In the genomic region with DNA sequence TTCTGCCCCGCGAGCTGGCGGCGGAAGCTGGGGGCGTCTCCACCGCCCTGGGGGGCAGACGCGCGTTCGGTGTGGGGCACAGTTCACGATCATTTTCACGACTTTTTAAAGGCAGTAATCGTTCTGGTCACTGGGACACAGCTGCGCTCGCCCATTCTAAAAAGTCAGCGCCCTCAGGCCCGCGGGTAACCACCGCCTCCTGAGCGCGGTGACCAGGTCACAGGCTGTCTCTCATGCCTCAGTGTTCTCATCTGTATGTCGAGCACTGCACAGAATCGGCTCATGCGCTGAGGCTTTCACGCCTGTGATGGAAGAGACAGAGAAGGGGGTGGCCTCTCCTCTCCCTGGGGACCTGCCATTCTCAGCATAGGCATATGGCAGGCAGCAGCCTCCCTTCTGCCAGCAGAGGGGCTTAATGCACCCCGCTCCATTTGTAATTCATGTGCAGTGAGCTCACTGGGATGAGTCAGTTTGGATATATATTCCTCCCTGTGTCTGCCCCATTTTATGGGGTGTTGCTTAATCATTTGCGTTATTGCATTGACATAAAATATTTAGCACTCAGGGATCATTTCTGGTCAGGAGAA, we compare ENCODE assay signal across 9 cellular contexts. TPM values are rescaled to one million over a fixed set of nuclear protein-coding genes. Genes with fewer than 3 reads are reported as not detected.
DNase-seq lines count a peak whose midpoint lies in the region; ATAC-seq, FAIRE-seq and TF ChIP-seq lines count a peak whose summit lies in the region.
"Not testable (repeated sequence)": the region's sequence is repeated elsewhere in the genome, so short reads cannot be mapped to it uniquely, and the experiment has no call there.
"Had no signal": no experiment of that assay in that cellular context is flagged by ENCODE, and none has a peak within 500 bp of the region (broad histone marks: within the 10 kb centered on the region; RNA-seq: fewer than 3 reads in every experiment).

No MANE protein-coding gene starts in this region.

- in situ Hi-C loops in ACHN (cut with HindIII; ENCODE audit: low pct_ligation_motif_present, low pct_unique_long_range_greater_than_20kb, low sequenced_read_pairs), result not testable (repeated sequence)

- H3K27ac Mint-ChIP-seq in activated CD4-positive, alpha-beta T cell treated with anti-CD3 and anti-CD28 coated beads for 36 hours, result peak overlapping the region; percentile 89

- DNase-seq in ACHN (peak; percentile 18), NAMALWA (ENCODE audit: low spot score) (peak; percentile 55), bronchial epithelial cell (ENCODE audit: low read depth) (peak; percentile 56), Right ventricle myocardium superior (peak; percentile 45), midbrain (lab: John Stamatoyannopoulos, UW) (peak; percentile 41)
- DNase-seq in GM12864 (ENCODE audit: low read depth); activated CD4-positive, alpha-beta T cell treated with anti-CD3 and anti-CD28 coated beads for 36 hours: not testable (repeated sequence)

- H3K9me3 ChIP-seq in skeletal muscle tissue (ENCODE audit: control insufficient read depth in 3 of 3, low read length in 3 of 3), result not testable (repeated sequence)

- not testable (repeated sequence) for H3K27ac ChIP-seq in skeletal muscle tissue (ENCODE audit: low read depth, low read length)

- H3K36me3 Mint-ChIP-seq in activated CD4-positive, alpha-beta T cell treated with anti-CD3 and anti-CD28 coated beads for 36 hours (ENCODE audit: low read depth), result not testable (repeated sequence)

- H3K27me3 ChIP-seq in bronchial epithelial cell (ENCODE audit: control insufficient read depth, insufficient read depth, low read length); skeletal muscle tissue (ENCODE audit: control insufficient read depth in 3 of 3, insufficient read depth in 3 of 3, low read length in 3 of 3): not testable (repeated sequence)

- intact Hi-C loops in activated CD4-positive, alpha-beta T cell treated with anti-CD3 and anti-CD28 coated beads for 36 hours (cut with DNase I, micrococcal nuclease); Right ventricle myocardium superior (cut with DNase I): not testable (repeated sequence)

- H3K9ac ChIP-seq in skeletal muscle tissue (ENCODE audit: low read depth in 1 of 3, low read length in 3 of 3), result peak overlapping the region; percentile 33 to 79 (median 69)

- H3K27me3 Mint-ChIP-seq in activated CD4-positive, alpha-beta T cell treated with anti-CD3 and anti-CD28 coated beads for 36 hours, result not testable (repeated sequence)

- CTCF ChIA-PET in activated CD4-positive, alpha-beta T cell treated with anti-CD3 and anti-CD28 coated beads for 36 hours (lab: Charles Lee), result interaction anchor here (0.7 kb wide), 1 partner anchor 948 kb away, joined by 3 read pairs; no protein-coding TSS in a partner anchor

- H3K9me3 Mint-ChIP-seq in activated CD4-positive, alpha-beta T cell treated with anti-CD3 and anti-CD28 coated beads for 36 hours (ENCODE audit: low read depth), result not testable (repeated sequence)

- H3K36me3 ChIP-seq in bronchial epithelial cell (ENCODE audit: control insufficient read depth, insufficient read depth, low read length); skeletal muscle tissue (ENCODE audit: control insufficient read depth in 3 of 3, insufficient read depth in 3 of 3, low read length in 3 of 3): not testable (repeated sequence)

- H3K4me3 Mint-ChIP-seq in activated CD4-positive, alpha-beta T cell treated with anti-CD3 and anti-CD28 coated beads for 36 hours, result peak overlapping the region; percentile 88

- ATAC-seq in activated CD4-positive, alpha-beta T cell treated with anti-CD3 and anti-CD28 coated beads for 36 hours; Right ventricle myocardium superior (ENCODE audit: poor library complexity): not testable (repeated sequence)

- peak overlapping the region; percentile 55 for H3K4me3 ChIP-seq in GM12864 (ENCODE audit: low read depth, low read length)
- H3K4me3 ChIP-seq in bronchial epithelial cell (ENCODE audit: low read depth, low read length), result peak overlapping the region; percentile 69
- H3K4me3 ChIP-seq in skeletal muscle tissue (ENCODE audit: low read length in 3 of 3), result peak overlapping the region; percentile 62 to 77 (median 68)

- POLR2A ChIA-PET in activated CD4-positive, alpha-beta T cell treated with anti-CD3 and anti-CD28 coated beads for 36 hours (lab: Charles Lee), result not testable (repeated sequence)

- peaks cover 21% of the 10 kb centered on the region for H3K4me1 Mint-ChIP-seq in activated CD4-positive, alpha-beta T cell treated with anti-CD3 and anti-CD28 coated beads for 36 hours

- H3K4me1 ChIP-seq in skeletal muscle tissue (ENCODE audit: control insufficient read depth in 3 of 3, insufficient read depth in 3 of 3, low read length in 3 of 3), result peaks cover 0 to 10% (median 7%) of the 10 kb centered on the region in 3 donors

- FAIRE-seq in bronchial epithelial cell (lab: Jason Lieb, UNC), result not testable (repeated sequence)

- not testable (repeated sequence) for TF ChIP-seq CTCF in GM12864 (IDR thresholded peaks at IDR 0.05; ENCODE audit: low read depth, low read length, missing control alignments); bronchial epithelial cell (IDR thresholded peaks at IDR 0.05; ENCODE audit: insufficient read depth, low read length, severe bottlenecking)

RNA-seq across cellular contexts. Expression of a gene that starts 16.5 kb away (rescaled TPM):
- not detected for total RNA-seq in activated CD4-positive, alpha-beta T cell treated with anti-CD3 and anti-CD28 coated beads for 36 hours
- not detected in 2 replicates for total RNA-seq in bronchial epithelial cell
- total RNA-seq in Right ventricle myocardium superior, result not detected
- total RNA-seq in skeletal muscle tissue, result not detected
- total RNA-seq: cardiac septum had no signal

RNA-seq across cellular contexts. Expression of a gene that starts 56.8 kb away (rescaled TPM):
- not detected for total RNA-seq in activated CD4-positive, alpha-beta T cell treated with anti-CD3 and anti-CD28 coated beads for 36 hours
- total RNA-seq in bronchial epithelial cell (not detected in 2 replicates), Right ventricle myocardium superior (not detected), skeletal muscle tissue (not detected)
- total RNA-seq: cardiac septum had no signal
